Comparison of ENCODE assay signal across 30 cellular contexts in the genomic region with DNA sequence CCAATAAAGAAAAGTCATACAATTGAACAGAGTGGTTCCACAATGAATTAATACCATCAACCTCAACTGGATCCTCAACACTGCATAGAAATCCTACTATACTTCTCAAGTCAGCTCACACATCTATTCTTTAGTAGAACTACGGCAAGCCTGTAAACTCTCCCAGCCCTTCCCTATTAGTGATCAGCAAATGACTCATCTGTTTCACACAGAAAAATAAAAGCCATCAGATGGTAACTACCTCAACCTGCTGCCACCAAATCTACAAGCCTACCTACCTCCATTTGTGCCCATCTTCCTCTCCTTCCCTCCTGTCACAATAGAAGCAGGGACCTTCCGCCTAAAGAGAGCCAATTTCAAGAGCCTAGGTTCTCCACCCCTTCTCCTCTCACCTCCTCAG.
DNase-seq lines count a peak whose midpoint lies in the region; ATAC-seq, FAIRE-seq and TF ChIP-seq lines count a peak whose summit lies in the region.
"Had no signal": no experiment of that assay in that cellular context is flagged by ENCODE, and none has a peak within 500 bp of the region (broad histone marks: within the 10 kb centered on the region; RNA-seq: fewer than 3 reads in every experiment).

No MANE protein-coding gene starts in this region.

- intact Hi-C loops in PC-3 (cut with micrococcal nuclease): no loop called here
- intact Hi-C loops in activated CD4-positive, alpha-beta T cell treated with anti-CD3 and anti-CD28 coated beads for 36 hours (cut with DNase I, micrococcal nuclease): no loop called here

- no peak overlapping the region for H3K9ac ChIP-seq in PC-3 (ENCODE audit: low read length)

- ATAC-seq in PC-3 (peak; percentile 89), omental fat pad (ENCODE audit: low FRiP score) (no peak)
- ATAC-seq in activated CD4-positive, alpha-beta T cell treated with anti-CD3 and anti-CD28 coated beads for 36 hours: no peak
- ATAC-seq: A549; activated naive CD4-positive, alpha-beta T cell treated with anti-CD3 and anti-CD28 coated beads, Interleukin-2, amount 50 U/mL, for 72 hours; left ventricle myocardium superior; Panc1 had no signal

- H3K27me3 ChIP-seq in PC-3 (ENCODE audit: low read length): no peaks in the 10 kb centered on the region
- H3K27me3 ChIP-seq: cardiac muscle cell, colonic mucosa, tibial artery, vagina had no signal

- H3K9me3 ChIP-seq in PC-3 (ENCODE audit: low read length): no peaks in the 10 kb centered on the region
- H3K9me3 ChIP-seq: A549, colonic mucosa, tibial artery, vagina had no signal

- H3K36me3 Mint-ChIP-seq in activated CD4-positive, alpha-beta T cell treated with anti-CD3 and anti-CD28 coated beads for 36 hours (ENCODE audit: low read depth): peaks cover 4% of the 10 kb centered on the region
- H3K36me3 Mint-ChIP-seq: activated naive CD4-positive, alpha-beta T cell treated with anti-CD3 and anti-CD28 coated beads, Interleukin-2, amount 50 U/mL, for 72 hours had no signal

- no peak overlapping the region for H2AFZ ChIP-seq in PC-3 (ENCODE audit: low read length)

- no peaks in the 10 kb centered on the region for H3F3A ChIP-seq in PC-3 (ENCODE audit: low read length, unreplicated experiment)

- in situ Hi-C loops in ACHN (cut with HindIII; ENCODE audit: low pct_ligation_motif_present, low pct_unique_long_range_greater_than_20kb, low sequenced_read_pairs): no loop called here

- H3K4me1 Mint-ChIP-seq in activated CD4-positive, alpha-beta T cell treated with anti-CD3 and anti-CD28 coated beads for 36 hours: peaks cover 19% of the 10 kb centered on the region

- H3K4me3 ChIP-seq in AG09309 (ENCODE audit: control insufficient read depth, low read depth, low read length) (no peak overlapping the region), PC-3 (ENCODE audit: low read length) (no peak overlapping the region), fibroblast of mammary gland (ENCODE audit: control insufficient read depth, low read depth, low read length) (no peak overlapping the region)
- H3K4me3 ChIP-seq: A549, cardiac muscle cell, colonic mucosa, tibial artery, vagina had no signal

- BruUV-seq in PC-3 (replicated peaks; lab: Mats Ljungman, UMichigan): no TSS peak

- POLR2A ChIA-PET in PC-3 (lab: Charles Lee; ENCODE audit: unreplicated experiment): no interaction called here
- POLR2A ChIA-PET in activated CD4-positive, alpha-beta T cell treated with anti-CD3 and anti-CD28 coated beads for 36 hours (lab: Charles Lee): interaction anchor here (0.6 kb wide), 1 partner anchor 71 kb away, joined by 5 read pairs; no protein-coding TSS in a partner anchor

- H3K4me2 ChIP-seq in PC-3 (ENCODE audit: low read length): no peak overlapping the region
- H3K4me2 ChIP-seq: A549 had no signal

- peaks cover 11% of the 10 kb centered on the region for H3K4me1 ChIP-seq in PC-3 (ENCODE audit: insufficient read depth, low read length)
- H3K4me1 ChIP-seq: A549, colonic mucosa had no signal

- H3K4me3 Mint-ChIP-seq in activated CD4-positive, alpha-beta T cell treated with anti-CD3 and anti-CD28 coated beads for 36 hours: no peak overlapping the region
- H3K4me3 Mint-ChIP-seq: activated CD4-positive, alpha-beta T cell treated with anti-CD3 and anti-CD28 coated beads, Interleukin-2, amount 10 ng/mL, durations not matched to agents 24 days and 14 days had no signal

- TF ChIP-seq CTCF in AG09309 (IDR thresholded peaks at IDR 0.05; ENCODE audit: control insufficient read depth, insufficient read depth, low read depth, low read length, missing control alignments) (no peak), PC-3 (conservative IDR thresholded peaks at IDR 0.05; ENCODE audit: low read depth, low read length) (no peak), fibroblast of mammary gland (conservative IDR thresholded peaks at IDR 0.05; ENCODE audit: control insufficient read depth, insufficient read depth, low read depth, low read length) (no peak), omental fat pad (IDR thresholded peaks at IDR 0.05) (no peak)

- no peaks in the 10 kb centered on the region for H3K27me3 Mint-ChIP-seq in activated CD4-positive, alpha-beta T cell treated with anti-CD3 and anti-CD28 coated beads for 36 hours
- H3K27me3 Mint-ChIP-seq: activated CD4-positive, alpha-beta T cell treated with anti-CD3 and anti-CD28 coated beads, Interleukin-2, amount 10 ng/mL, durations not matched to agents 24 days and 14 days; progenitor cell of endocrine pancreas had no signal

- H4K20me1 ChIP-seq in PC-3 (ENCODE audit: low read length): no peaks in the 10 kb centered on the region

- H3K9me3 Mint-ChIP-seq in activated CD4-positive, alpha-beta T cell treated with anti-CD3 and anti-CD28 coated beads for 36 hours (ENCODE audit: low read depth): no peaks in the 10 kb centered on the region
- H3K9me3 Mint-ChIP-seq: activated CD4-positive, alpha-beta T cell treated with anti-CD3 and anti-CD28 coated beads, Interleukin-2, amount 10 ng/mL, durations not matched to agents 24 days and 14 days; activated naive CD4-positive, alpha-beta T cell treated with anti-CD3 and anti-CD28 coated beads, Interleukin-2, amount 50 U/mL, for 72 hours had no signal

- CTCF ChIA-PET in PC-3 (lab: Charles Lee): no interaction called here
- CTCF ChIA-PET in activated CD4-positive, alpha-beta T cell treated with anti-CD3 and anti-CD28 coated beads for 36 hours (lab: Charles Lee): interaction anchor here (0.6 to 0.7 kb wide), 2 partner anchors 37 to 172 kb away, joined by 3 to 4 read pairs; no protein-coding TSS in a partner anchor

- no peak for FAIRE-seq in RCC 7860 (lab: Jason Lieb, UNC)
- FAIRE-seq: A549 had no signal

- no peaks in the 10 kb centered on the region for H3K79me2 ChIP-seq in PC-3 (ENCODE audit: low read length)

- no peak overlapping the region for H3K27ac Mint-ChIP-seq in activated CD4-positive, alpha-beta T cell treated with anti-CD3 and anti-CD28 coated beads for 36 hours
- H3K27ac Mint-ChIP-seq: activated CD4-positive, alpha-beta T cell treated with anti-CD3 and anti-CD28 coated beads, Interleukin-2, amount 10 ng/mL, durations not matched to agents 24 days and 14 days; activated naive CD4-positive, alpha-beta T cell treated with anti-CD3 and anti-CD28 coated beads, Interleukin-2, amount 50 U/mL, for 72 hours; progenitor cell of endocrine pancreas had no signal

- no peak overlapping the region for H3K27ac ChIP-seq in PC-3 (ENCODE audit: low read length)
- H3K27ac ChIP-seq: A549, colonic mucosa, tibial artery, vagina had no signal

- peak; percentile 11 for DNase-seq in AG09309 (ENCODE audit: low read depth)
- peak; percentile 14 for DNase-seq in ELR (ENCODE audit: low read depth)
- peak; percentile 41 for DNase-seq in PC-3
- DNase-seq in fibroblast of mammary gland (ENCODE audit: low read depth): peak; percentile 35
- DNase-seq in omental fat pad (ENCODE audit: low spot score): no peak
- DNase-seq in activated CD4-positive, alpha-beta T cell treated with anti-CD3 and anti-CD28 coated beads for 36 hours: no peak
- DNase-seq in ACHN: no peak
- DNase-seq in RCC 7860 (ENCODE audit: low spot score): no peak
- DNase-seq: activated CD4-positive, alpha-beta T cell treated with anti-CD3 and anti-CD28 coated beads, Interleukin-2, amount 10 ng/mL, durations not matched to agents 24 days and 14 days; activated CD8-positive, alpha-beta memory T cell treated with anti-CD3 and anti-CD28 coated beads for 24 hours; activated effector memory CD4-positive, alpha-beta T cell treated with Interleukin-2 at 50 U/mL for 16 hours; activated T-cell treated with anti-CD3 and anti-CD28 coated beads for 4 hours; C1 segment of cervical spinal cord; colonic mucosa; effector CD4-positive, alpha-beta T cell; GF-D8; islet precursor cell; left ventricle myocardium superior; NCI-H1105 treated with DMSO at 0.1 percent for 48 hours; NCI-H1930; NCI-H526; stimulated activated CD4-positive, alpha-beta T cell treated with anti-CD3 and anti-CD28 coated beads, Interleukin-4, amount 100 ng/mL, for 24 hours; T1000; tibial artery had no signal

- H3K36me3 ChIP-seq in PC-3 (ENCODE audit: low read depth, low read length): peaks cover 1% of the 10 kb centered on the region; the same call in 1 of the 2 replicates
- H3K36me3 ChIP-seq: cardiac muscle cell, colonic mucosa, vagina had no signal

- no peaks in the 10 kb centered on the region for H3K9me2 ChIP-seq in PC-3 (replicated peaks; ENCODE audit: low read length)

Comparison
In these comparisons a context has a peak if more than half of its experiments do, and no peak if none do; other contexts are left out.
1. DNase-seq: peak in AG09309 (single experiment), ELR (single experiment), PC-3 (single experiment) and fibroblast of mammary gland (single experiment); none in omental fat pad (single experiment), activated CD4-positive, alpha-beta T cell treated with anti-CD3 and anti-CD28 coated beads for 36 hours (single experiment), ACHN (single experiment) and RCC 7860 (single experiment).